In genomic region chr2:17753803-17754663, GRCh38 we compare ENCODE assay signal across 1 cellular context.
TF ChIP-seq lines count a peak whose summit lies in the region.

GEN1 (plus strand) TSS chr2:17754138; CDS start chr2:17759944, 5,806 bp downstream.
SMC6 (minus strand) TSS chr2:17753810; CDS start chr2:17745946, 7,864 bp downstream.

TF ChIP-seq in HEK293, 187 proteins besides CTCF, POLR2A, EP300 and RAD21 (continued from another document):
- TF ChIP-seq KLF17 (tag by site-specific recombination; IDR thresholded peaks at IDR 0.05) (no peak), ZNF704 (tag by site-specific recombination; IDR thresholded peaks at IDR 0.05) (no peak), ZNF274 (IDR thresholded peaks at IDR 0.05; ENCODE audit: low read length) (no peak), ZNF274 (tag by site-specific recombination; IDR thresholded peaks at IDR 0.05; ENCODE audit: borderline replicate concordance) (no peak), ZNF37A (tag by site-specific recombination; IDR thresholded peaks at IDR 0.05) (no peak), KLF9 (tag by site-specific recombination; IDR thresholded peaks at IDR 0.05; ENCODE audit: low read depth) (0 out of 2 replicates have a peak, but pooled peaks have one; percentile 52), ZNF48 (tag by site-specific recombination; IDR thresholded peaks at IDR 0.05) (no peak), ZNF555 (tag by site-specific recombination; conservative IDR thresholded peaks at IDR 0.05) (no peak), ZEB2 (tag by site-specific recombination; IDR thresholded peaks at IDR 0.05) (no peak), ZNF146 (tag by site-specific recombination; IDR thresholded peaks at IDR 0.05) (no peak), ZFP3 (tag by site-specific recombination; IDR thresholded peaks at IDR 0.05; ENCODE audit: low read depth) (no peak), ZNF280C (tag by site-specific recombination; IDR thresholded peaks at IDR 0.05) (no peak), ZNF776 (tag by site-specific recombination; IDR thresholded peaks at IDR 0.05; ENCODE audit: borderline replicate concordance) (no peak), ZNF76 (tag by site-specific recombination; IDR thresholded peaks at IDR 0.05; ENCODE audit: borderline replicate concordance, low read depth) (peak; percentile 21; the same call in 1 of the 2 replicates), ZNF133 (tag by site-specific recombination; IDR thresholded peaks at IDR 0.05) (no peak), PATZ1 (tag by site-specific recombination; IDR thresholded peaks at IDR 0.05) (peak; percentile 84), ELK4 (IDR thresholded peaks at IDR 0.05; ENCODE audit: borderline replicate concordance, low read depth, low read length) (no peak), SALL2 (tag by site-specific recombination; IDR thresholded peaks at IDR 0.05; ENCODE audit: borderline replicate concordance) (no peak), GFI1B (tag by site-specific recombination; IDR thresholded peaks at IDR 0.05) (no peak), SP3 (tag by site-specific recombination; IDR thresholded peaks at IDR 0.05) (peak; percentile 61)
